26 cellular contexts compared by ENCODE assay signal in genomic region chr9:123738664-123739063, GRCh38.
DNase-seq lines count a peak whose midpoint lies in the region; ATAC-seq, FAIRE-seq and TF ChIP-seq lines count a peak whose summit lies in the region.
"Had no signal": no experiment of that assay in that cellular context is flagged by ENCODE, and none has a peak within 500 bp of the region (broad histone marks: within the 10 kb centered on the region; RNA-seq: fewer than 3 reads in every experiment).

No MANE protein-coding gene starts in this region.

- TF ChIP-seq POLR2A in GM12878 (IDR thresholded peaks at IDR 0.05; ENCODE audit: low read depth, low read length), result no peak
- TF ChIP-seq POLR2A in HepG2 (IDR thresholded peaks at IDR 0.05; ENCODE audit: insufficient read depth in 1 of 2, low read depth in 2 of 2, low read length in 2 of 2), result no peak
- TF ChIP-seq POLR2A in right lobe of liver (IDR thresholded peaks at IDR 0.05), result no peak
- no peak for TF ChIP-seq POLR2A in Peyer's patch (IDR thresholded peaks at IDR 0.05)

- DNase-seq in GM12878 (ENCODE audit: low read depth, low spot score) (no peak), HepG2 (ENCODE audit: low spot score) (peak; percentile 80), right lobe of liver (peak in 2 of 3 donors; percentile 59 to 73), inferior parietal cortex (ENCODE audit: extremely low spot score) (no peak), Peyer's patch (no peak)
- no peak for DNase-seq in activated CD4-positive, alpha-beta T cell treated with anti-CD3 and anti-CD28 coated beads for 36 hours
- DNase-seq in CD8-positive, alpha-beta memory T cell, result no peak
- DNase-seq: 8988T; ACHN; BE2C; C1 segment of cervical spinal cord; CD4-positive, alpha-beta memory T cell; CD4-positive, CD25-positive, alpha-beta regulatory T cell; DMS 273 treated with DMSO at 0.1 percent for 48 hours; DMS153; DMS53; DMS79; DND-41; EL; GDM1 had no signal

- RAD21 ChIA-PET in GM12878 (lab: Charles Lee; ENCODE audit: unreplicated experiment), result interaction anchor here (0.6 to 1.9 kb wide), 5 partner anchors 10 to 518 kb away, joined by 3 to 5 read pairs (median 3); no protein-coding TSS in a partner anchor

- H3K4me1 Mint-ChIP-seq in activated CD4-positive, alpha-beta T cell treated with anti-CD3 and anti-CD28 coated beads for 36 hours, result peaks cover 3% of the 10 kb centered on the region
- no peaks in the 10 kb centered on the region for H3K4me1 Mint-ChIP-seq in CD8-positive, alpha-beta memory T cell
- H3K4me1 Mint-ChIP-seq: CD4-positive, alpha-beta memory T cell had no signal

- intact Hi-C loops in GM12878 (cut with micrococcal nuclease; ENCODE audit: unreplicated experiment), result no loop called here
- intact Hi-C loops in HepG2 (cut with micrococcal nuclease; ENCODE audit: unreplicated experiment), result no loop called here
- intact Hi-C loops in right lobe of liver (cut with DNase I), result no loop called here
- intact Hi-C loops in activated CD4-positive, alpha-beta T cell treated with anti-CD3 and anti-CD28 coated beads for 36 hours (cut with DNase I, micrococcal nuclease), result no loop called here

- H2AFZ ChIP-seq in GM12878 (ENCODE audit: control insufficient read depth, low read depth, low read length) (no peak overlapping the region), HepG2 (ENCODE audit: low read length) (no peak overlapping the region)

- no peaks in the 10 kb centered on the region for H3K79me2 ChIP-seq in GM12878 (ENCODE audit: control insufficient read depth, insufficient read depth, low read length)
- peaks cover 3% of the 10 kb centered on the region for H3K79me2 ChIP-seq in HepG2 (ENCODE audit: insufficient read depth, low read length)

- H3K27ac ChIP-seq in VCaP, result peak overlapping the region; percentile 35
- H3K27ac ChIP-seq in GM12878 (ENCODE audit: control insufficient read depth, insufficient read depth), result peak overlapping the region; percentile 25; the same call in 1 of the 2 replicates
- H3K27ac ChIP-seq in HepG2 (ENCODE audit: extremely low read length, insufficient read depth, low read length), result peak overlapping the region; percentile 29
- H3K27ac ChIP-seq in right lobe of liver, result no peak overlapping the region
- no peak overlapping the region for H3K27ac ChIP-seq in Peyer's patch
- no peak overlapping the region for H3K27ac ChIP-seq in CD8-positive, alpha-beta memory T cell (ENCODE audit: low read depth, low read length)
- H3K27ac ChIP-seq: BLaER1 had no signal

- H3K36me3 ChIP-seq in GM12878 (ENCODE audit: control insufficient read depth in 2 of 2, insufficient read depth in 2 of 2, low read length in 1 of 2) (peaks cover 0 to 4% of the 10 kb centered on the region in 2 experiments; a peak in 1 of 4 replicates), HepG2 (replicated peaks in 1 of 2; ENCODE audit: control insufficient read depth in 1 of 2, insufficient read depth in 2 of 2, low read length in 2 of 2) (no peaks in the 10 kb centered on the region), right lobe of liver (no peaks in the 10 kb centered on the region), Peyer's patch (no peaks in the 10 kb centered on the region)
- H3K36me3 ChIP-seq in CD8-positive, alpha-beta memory T cell (ENCODE audit: insufficient read depth, low read length), result no peaks in the 10 kb centered on the region
- H3K36me3 ChIP-seq: BE2C had no signal

- SMC1A ChIA-PET in GM12878 (lab: Charles Lee; ENCODE audit: uncharacterized antibody, unreplicated experiment), result interaction anchor here (0.8 to 7.9 kb wide), 8 partner anchors 11 to 258 kb away, joined by 3 to 53 read pairs (median 4); no protein-coding TSS in a partner anchor

- H3K4me2 ChIP-seq in GM12878 (ENCODE audit: control insufficient read depth, insufficient read depth), result no peak overlapping the region; the same call in 1 of the 2 replicates
- no peak overlapping the region for H3K4me2 ChIP-seq in HepG2 (ENCODE audit: low read depth, low read length)
- H3K4me2 ChIP-seq: BLaER1 had no signal

- CTCF ChIA-PET in GM12878 (lab: Yijun Ruan, JAX), result interaction anchor here (0.8 to 1.9 kb wide), 5 partner anchors 9 to 100 kb away, joined by 4 to 5 read pairs (median 4); no protein-coding TSS in a partner anchor
- CTCF ChIA-PET in HepG2 (lab: Yijun Ruan, JAX; ENCODE audit: low intra/inter-chr PET ratio, low total read pairs), result no interaction called here
- CTCF ChIA-PET in activated CD4-positive, alpha-beta T cell treated with anti-CD3 and anti-CD28 coated beads for 36 hours (lab: Charles Lee), result no interaction called here
- CTCF ChIA-PET in CD8-positive, alpha-beta memory T cell (lab: Charles Lee), result interaction anchor here (1.6 kb wide), 1 partner anchor 12 kb away, joined by 3 read pairs; no protein-coding TSS in a partner anchor

- no peak overlapping the region for H3K27ac Mint-ChIP-seq in activated CD4-positive, alpha-beta T cell treated with anti-CD3 and anti-CD28 coated beads for 36 hours
- no peak overlapping the region for H3K27ac Mint-ChIP-seq in CD8-positive, alpha-beta memory T cell
- H3K27ac Mint-ChIP-seq: CD14-positive monocyte; CD4-positive, alpha-beta memory T cell; CD4-positive, CD25-positive, alpha-beta regulatory T cell had no signal

- WGBS in GM12878 (ENCODE audit: insufficient coverage, insufficient replicate concordance, low lambda C conversion rate, missing lambda C conversion rate), result 78% methylated on average over 2 of the region's 2 CpGs
- 7% methylated on average over 2 of the region's 2 CpGs for WGBS in HepG2 (ENCODE audit: low lambda C conversion rate)
- WGBS in right lobe of liver (ENCODE audit: insufficient coverage, low coverage, low lambda C conversion rate, missing lambda C conversion rate), result 39% methylated on average over 2 of the region's 2 CpGs

- H3K4me3 Mint-ChIP-seq in activated CD4-positive, alpha-beta T cell treated with anti-CD3 and anti-CD28 coated beads for 36 hours, result no peak overlapping the region
- no peak overlapping the region for H3K4me3 Mint-ChIP-seq in CD8-positive, alpha-beta memory T cell
- H3K4me3 Mint-ChIP-seq: CD14-positive monocyte; CD4-positive, alpha-beta memory T cell; CD4-positive, CD25-positive, alpha-beta regulatory T cell had no signal

- H3K27me3 ChIP-seq in GM12878 (replicated peaks in 1 of 2; ENCODE audit: control insufficient read depth in 2 of 2, insufficient read depth in 2 of 2, low read length in 1 of 2), result no peaks in the 10 kb centered on the region
- H3K27me3 ChIP-seq in HepG2 (ENCODE audit: control insufficient read depth in 1 of 2, insufficient read depth in 2 of 2, low read length in 2 of 2), result no peaks in the 10 kb centered on the region
- no peaks in the 10 kb centered on the region for H3K27me3 ChIP-seq in right lobe of liver
- no peaks in the 10 kb centered on the region for H3K27me3 ChIP-seq in Peyer's patch
- no peaks in the 10 kb centered on the region for H3K27me3 ChIP-seq in CD8-positive, alpha-beta memory T cell (ENCODE audit: insufficient read depth, low read length, poor library complexity, severe bottlenecking)
- H3K27me3 ChIP-seq: BE2C, BLaER1 had no signal

- TF ChIP-seq EP300 in GM12878 (IDR thresholded peaks at IDR 0.05; ENCODE audit: borderline replicate concordance in 1 of 2, control insufficient read depth in 1 of 2, low read depth in 2 of 2, low read length in 2 of 2) (no peak), HepG2 (IDR thresholded peaks at IDR 0.05; ENCODE audit: low read depth in 2 of 2, low read length in 2 of 2) (peak in 1 of 2 experiments; percentile 68; a peak in 1 of 4 replicates), HepG2 (CRISPR knock-in tag; IDR thresholded peaks at IDR 0.05; ENCODE audit: borderline replicate concordance) (no peak)

- in situ Hi-C loops in GM12878 (cut with MboI) (no loop called here), HepG2 (cut with HindIII; ENCODE audit: extremely low pct_ligation_motif_present, low pct_unique_long_range_greater_than_20kb) (no loop called here)

- peaks cover 2% of the 10 kb centered on the region for H3K36me3 Mint-ChIP-seq in activated CD4-positive, alpha-beta T cell treated with anti-CD3 and anti-CD28 coated beads for 36 hours (ENCODE audit: low read depth)
- H3K36me3 Mint-ChIP-seq in CD8-positive, alpha-beta memory T cell, result peaks cover 0 to 4% (median 3%) of the 10 kb centered on the region in 3 donors

- H3K9me3 ChIP-seq in GM12878 (replicated peaks; ENCODE audit: control insufficient read depth, insufficient read depth, low read length) (no peaks in the 10 kb centered on the region), HepG2 (ENCODE audit: low read length) (no peaks in the 10 kb centered on the region), right lobe of liver (no peaks in the 10 kb centered on the region), Peyer's patch (no peaks in the 10 kb centered on the region)
- H3K9me3 ChIP-seq in CD8-positive, alpha-beta memory T cell (ENCODE audit: low read length), result no peaks in the 10 kb centered on the region
- H3K9me3 ChIP-seq: BE2C, BLaER1 had no signal

- TF ChIP-seq CTCF in VCaP (conservative IDR thresholded peaks at IDR 0.05) (no peak), GM12878 (IDR thresholded peaks at IDR 0.05 in 2 of 3, conservative IDR thresholded peaks at IDR 0.05 in 1 of 3; ENCODE audit: control insufficient read depth in 2 of 3, extremely low read depth in 1 of 3, insufficient read depth in 1 of 3, low read depth in 3 of 3, low read length in 3 of 3) (no peak), HepG2 (CRISPR knock-in tag; IDR thresholded peaks at IDR 0.05) (no peak), right lobe of liver (IDR thresholded peaks at IDR 0.05) (no peak), Peyer's patch (IDR thresholded peaks at IDR 0.05) (no peak)

- H3K27me3 Mint-ChIP-seq in activated CD4-positive, alpha-beta T cell treated with anti-CD3 and anti-CD28 coated beads for 36 hours, result no peaks in the 10 kb centered on the region
- H3K27me3 Mint-ChIP-seq in CD8-positive, alpha-beta memory T cell, result no peaks in the 10 kb centered on the region
- H3K27me3 Mint-ChIP-seq: CD4-positive, alpha-beta memory T cell; CD4-positive, CD25-positive, alpha-beta regulatory T cell had no signal

- POLR2A ChIA-PET in GM12878 (lab: Charles Lee) (interaction anchor here (0.6 to 1.1 kb wide), 4 partner anchors 9 to 1191 kb away, joined by 3 read pairs; no protein-coding TSS in a partner anchor), HepG2 (lab: Yijun Ruan, JAX) (no interaction called here)
- POLR2A ChIA-PET in activated CD4-positive, alpha-beta T cell treated with anti-CD3 and anti-CD28 coated beads for 36 hours (lab: Charles Lee), result no interaction called here
- POLR2A ChIA-PET in CD8-positive, alpha-beta memory T cell (lab: Charles Lee), result no interaction called here

- no TSS peak for BruUV-seq in GM12878 (replicated peaks; lab: Mats Ljungman, UMichigan)
- BruUV-seq in HepG2 (replicated peaks; lab: Mats Ljungman, UMichigan), result no TSS peak

- TF ChIP-seq RAD21 in GM12878 (IDR thresholded peaks at IDR 0.05; ENCODE audit: insufficient read depth, low read depth, low read length) (no peak), HepG2 (CRISPR knock-in tag; IDR thresholded peaks at IDR 0.05) (no peak)

- H3K4me3 ChIP-seq in GM12878, result no peak overlapping the region
- no peak overlapping the region for H3K4me3 ChIP-seq in HepG2 (replicated peaks in 1 of 3; ENCODE audit: insufficient read depth in 1 of 3, low read depth in 2 of 3, low read length in 3 of 3)
- no peak overlapping the region for H3K4me3 ChIP-seq in right lobe of liver
- no peak overlapping the region for H3K4me3 ChIP-seq in Peyer's patch
- no peak overlapping the region for H3K4me3 ChIP-seq in CD8-positive, alpha-beta memory T cell (ENCODE audit: low read length)
- H3K4me3 ChIP-seq: BLaER1 had no signal

- no peak for FAIRE-seq in GM12878 (lab: Jason Lieb, UNC)
- FAIRE-seq in HepG2 (lab: Jason Lieb, UNC), result peak; percentile 26
- FAIRE-seq: A204.1, GM12892, GM18507 had no signal

- peaks cover 4% of the 10 kb centered on the region; the same call in 1 of the 2 replicates for H3K4me1 ChIP-seq in GM12878 (ENCODE audit: control insufficient read depth, insufficient read depth, low read length)
- peaks cover 68% of the 10 kb centered on the region for H3K4me1 ChIP-seq in HepG2 (ENCODE audit: insufficient read depth, low read length)
- H3K4me1 ChIP-seq in right lobe of liver, result peaks cover 0 to 29% (median 10%) of the 10 kb centered on the region in 4 donors
- H3K4me1 ChIP-seq in Peyer's patch, result peaks cover 0 to 11% (median 0%) of the 10 kb centered on the region in 4 donors
- no peaks in the 10 kb centered on the region for H3K4me1 ChIP-seq in CD8-positive, alpha-beta memory T cell (ENCODE audit: insufficient read depth, low read length)

- no peaks in the 10 kb centered on the region for H3K9me3 Mint-ChIP-seq in activated CD4-positive, alpha-beta T cell treated with anti-CD3 and anti-CD28 coated beads for 36 hours (ENCODE audit: low read depth)
- no peaks in the 10 kb centered on the region for H3K9me3 Mint-ChIP-seq in CD8-positive, alpha-beta memory T cell
- H3K9me3 Mint-ChIP-seq: CD14-positive monocyte; CD4-positive, alpha-beta memory T cell; CD4-positive, CD25-positive, alpha-beta regulatory T cell had no signal

- H3K9ac ChIP-seq in GM12878 (ENCODE audit: control insufficient read depth, insufficient read depth, low read length) (no peak overlapping the region), HepG2 (ENCODE audit: insufficient read depth, low read depth, low read length) (no peak overlapping the region)
- H3K9ac ChIP-seq: BLaER1 had no signal

- ATAC-seq in GM12878, result no peak
- ATAC-seq in HepG2, result peak; percentile 17; the same call in 2 of the 3 replicates
- ATAC-seq in right lobe of liver, result peak; percentile 89 to 91 (median 90)
- ATAC-seq in activated CD4-positive, alpha-beta T cell treated with anti-CD3 and anti-CD28 coated beads for 36 hours, result no peak

- H4K20me1 ChIP-seq in GM12878 (ENCODE audit: control insufficient read depth, insufficient read depth) (no peaks in the 10 kb centered on the region), HepG2 (ENCODE audit: insufficient read depth, low read length) (no peaks in the 10 kb centered on the region)
- H4K20me1 ChIP-seq: BLaER1 had no signal

Comparison
In these comparisons a context has a peak if more than half of its experiments do, and no peak if none do; other contexts are left out.
1. H3K27ac ChIP-seq: peak in VCaP (single experiment), GM12878 (single experiment) and HepG2 (single experiment); none in right lobe of liver (0 of 3), Peyer's patch (0 of 4) and CD8-positive, alpha-beta memory T cell (single experiment).
2. ATAC-seq: peak in HepG2 (single experiment) and right lobe of liver (4 of 4); none in GM12878 (single experiment) and activated CD4-positive, alpha-beta T cell treated with anti-CD3 and anti-CD28 coated beads for 36 hours (single experiment).
3. DNase-seq: peak in HepG2 (single experiment) and right lobe of liver (2 of 3); none in GM12878 (single experiment), activated CD4-positive, alpha-beta T cell treated with anti-CD3 and anti-CD28 coated beads for 36 hours (single experiment), inferior parietal cortex (single experiment), Peyer's patch (0 of 3) and CD8-positive, alpha-beta memory T cell (0 of 5).
4. CTCF ChIA-PET loops: an anchor here in GM12878 (0.8 to 1.9 kb wide) and CD8-positive, alpha-beta memory T cell (1.6 kb wide); none called in HepG2 and activated CD4-positive, alpha-beta T cell treated with anti-CD3 and anti-CD28 coated beads for 36 hours.